Comparison of ENCODE assay signal across 23 cellular contexts in the genomic region with DNA sequence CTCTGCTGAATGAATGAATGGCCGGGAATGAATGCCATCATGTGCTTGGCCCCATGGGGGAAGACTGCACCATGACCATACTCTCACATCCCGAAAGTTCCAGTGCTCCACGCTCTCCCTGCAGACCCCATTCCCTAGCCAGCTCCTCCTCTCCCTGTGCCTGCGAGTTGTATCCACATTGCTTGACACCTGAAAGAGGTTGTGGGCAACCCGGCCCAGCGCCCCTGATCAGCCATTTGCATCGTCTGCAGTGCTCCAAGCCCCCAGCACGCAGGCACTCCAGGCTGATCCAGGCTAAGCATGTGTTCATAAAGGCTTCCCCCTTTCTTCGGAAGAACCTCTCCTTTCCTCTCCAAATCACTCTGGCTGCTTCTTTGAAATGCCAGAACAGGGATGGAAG.
"Had no signal": no experiment of that assay in that cellular context is flagged by ENCODE, and none has a peak within 500 bp of the region (broad histone marks: within the 10 kb centered on the region; RNA-seq: fewer than 3 reads in every experiment).

No MANE protein-coding gene starts in this region.

- ATAC-seq: heart right ventricle; left ventricle myocardium superior; natural killer cell; psoas muscle; right cardiac atrium; stimulated activated naive CD8-positive, alpha-beta T cell treated with anti-CD3 and anti-CD28 coated beads, Interleukin-15, amount 100 ng/mL, for 72 hours had no signal

- H3K36me3 Mint-ChIP-seq: immature natural killer cell, memory B cell, natural killer cell, neural progenitor cell had no signal

- H3K4me3 Mint-ChIP-seq: dendritic cell treated with granulocyte-macrophage colony-stimulating factor and Interleukin-4, amounts not matched to agents 40 ng/mL and 50 ng/mL, for 4 days; immature natural killer cell; memory B cell; natural killer cell; neural progenitor cell; stimulated activated naive CD8-positive, alpha-beta T cell treated with anti-CD3 and anti-CD28 coated beads, Interleukin-15, amount 100 ng/mL, for 72 hours had no signal

- H3K4me1 Mint-ChIP-seq: immature natural killer cell; memory B cell; natural killer cell; stimulated activated naive CD8-positive, alpha-beta T cell treated with anti-CD3 and anti-CD28 coated beads, Interleukin-15, amount 100 ng/mL, for 72 hours had no signal

- H3K9me3 Mint-ChIP-seq: dendritic cell treated with granulocyte-macrophage colony-stimulating factor and Interleukin-4, amounts not matched to agents 40 ng/mL and 50 ng/mL, for 4 days; immature natural killer cell; memory B cell; natural killer cell; neural progenitor cell; stimulated activated naive CD8-positive, alpha-beta T cell treated with anti-CD3 and anti-CD28 coated beads, Interleukin-15, amount 100 ng/mL, for 72 hours had no signal

- DNase-seq: colonic mucosa; effector memory CD4-positive, alpha-beta T cell; esophagus squamous epithelium; foreskin melanocyte; glutamatergic neuron; heart right ventricle; hypothalamus; immature natural killer cell; islet precursor cell; left ventricle myocardium superior; natural killer cell; psoas muscle; right cardiac atrium; sigmoid colon; stimulated activated CD4-positive, alpha-beta T cell treated with anti-CD3 and anti-CD28 coated beads, Interleukin-15, amount 100 ng/mL, for 24 hours; stimulated activated CD4-positive, alpha-beta T cell treated with anti-CD3 and anti-CD28 coated beads, Interleukin-2, amount 100 ng/mL, for 48 hours; stimulated activated naive CD4-positive, alpha-beta T cell; stimulated activated naive CD8-positive, alpha-beta T cell treated with anti-CD3 and anti-CD28 coated beads, Interleukin-15, amount 100 ng/mL, for 72 hours; thyroid gland; trophoblast cell had no signal

- H3K27ac Mint-ChIP-seq: dendritic cell treated with granulocyte-macrophage colony-stimulating factor and Interleukin-4, amounts not matched to agents 40 ng/mL and 50 ng/mL, for 4 days; immature natural killer cell; memory B cell; natural killer cell; neural progenitor cell; stimulated activated naive CD8-positive, alpha-beta T cell treated with anti-CD3 and anti-CD28 coated beads, Interleukin-15, amount 100 ng/mL, for 72 hours had no signal
